ENCODE assay signal across 24 cellular contexts in genomic region chr5:73828465-73828864, GRCh38.
"Had no signal": no experiment of that assay in that cellular context is flagged by ENCODE, and none has a peak within 500 bp of the region (broad histone marks: within the 10 kb centered on the region; RNA-seq: fewer than 3 reads in every experiment).

No MANE protein-coding gene starts in this region.

- H3K36me3 ChIP-seq: gastrocnemius medialis, left lung, neural progenitor cell, prostate gland, right atrium auricular region, sigmoid colon, thyroid gland, uterus had no signal

- H3K4me3 Mint-ChIP-seq: naive thymus-derived CD4-positive, alpha-beta T cell; nephron; neural progenitor cell; stimulated activated effector memory CD8-positive, alpha-beta T cell treated with anti-CD3 and anti-CD28 coated beads, Interleukin-12 subunit alpha, Interleukin-12 subunit beta, amount 100 ng/mL, for 72 hours had no signal

- H3K4me2 ChIP-seq: neural progenitor cell had no signal

- H3K4me3 ChIP-seq: coronary artery, gastrocnemius medialis, left lung, neural progenitor cell, prostate gland, right atrium auricular region, sigmoid colon, stomach, thyroid gland, upper lobe of right lung, uterus had no signal

- H3K9ac ChIP-seq: neural progenitor cell had no signal

- H2AFZ ChIP-seq: neural progenitor cell had no signal

- H3K27ac Mint-ChIP-seq: nephron; neural progenitor cell; stimulated activated effector memory CD8-positive, alpha-beta T cell treated with anti-CD3 and anti-CD28 coated beads, Interleukin-12 subunit alpha, Interleukin-12 subunit beta, amount 100 ng/mL, for 72 hours had no signal

- H3K4me1 ChIP-seq: gastrocnemius medialis, neural progenitor cell, prostate gland, right atrium auricular region, upper lobe of right lung had no signal

- ATAC-seq: gastrocnemius medialis; left cardiac atrium; left lung; naive thymus-derived CD4-positive, alpha-beta T cell; stimulated activated effector memory CD8-positive, alpha-beta T cell treated with anti-CD3 and anti-CD28 coated beads, Interleukin-12 subunit alpha, Interleukin-12 subunit beta, amount 100 ng/mL, for 72 hours; upper lobe of right lung had no signal

- H3K36me3 Mint-ChIP-seq: naive thymus-derived CD4-positive, alpha-beta T cell; neural progenitor cell; stimulated activated effector memory CD8-positive, alpha-beta T cell treated with anti-CD3 and anti-CD28 coated beads, Interleukin-12 subunit alpha, Interleukin-12 subunit beta, amount 100 ng/mL, for 72 hours had no signal

- H3K9me3 ChIP-seq: gastrocnemius medialis, left lung, prostate gland, right atrium auricular region, sigmoid colon, stomach, thyroid gland, upper lobe of right lung, uterus had no signal

- FAIRE-seq: kidney had no signal

- H3K9me3 Mint-ChIP-seq: nephron; neural progenitor cell; stimulated activated effector memory CD8-positive, alpha-beta T cell treated with anti-CD3 and anti-CD28 coated beads, Interleukin-12 subunit alpha, Interleukin-12 subunit beta, amount 100 ng/mL, for 72 hours had no signal

- H3K4me1 Mint-ChIP-seq: naive thymus-derived CD4-positive, alpha-beta T cell; nephron; stimulated activated effector memory CD8-positive, alpha-beta T cell treated with anti-CD3 and anti-CD28 coated beads, Interleukin-12 subunit alpha, Interleukin-12 subunit beta, amount 100 ng/mL, for 72 hours had no signal

- H3K27me3 ChIP-seq: gastrocnemius medialis, left lung, neural progenitor cell, right atrium auricular region, sigmoid colon, stomach, thyroid gland, upper lobe of right lung, uterus had no signal

- DNase-seq: dermis blood vessel endothelial cell; effector memory CD4-positive, alpha-beta T cell; gastrocnemius medialis; head of caudate nucleus; kidney; left cardiac atrium; left lung; mesendoderm; midbrain; naive thymus-derived CD4-positive, alpha-beta T cell; sigmoid colon; stimulated activated CD4-positive, alpha-beta T cell treated with anti-CD3 and anti-CD28 coated beads, Interleukin-2, amount 100 ng/mL, for 24 hours; stimulated activated CD4-positive, alpha-beta T cell treated with anti-CD3 and anti-CD28 coated beads, Interleukin-4, amount 100 ng/mL, for 24 hours; stimulated activated naive CD4-positive, alpha-beta T cell treated with Interleukin-2 at 50 U/mL for 16 hours; stomach; thyroid gland; upper lobe of right lung; uterus had no signal

- H3K27ac ChIP-seq: coronary artery, gastrocnemius medialis, left lung, neural progenitor cell, prostate gland, right atrium auricular region, sigmoid colon, stomach, thyroid gland, upper lobe of right lung, uterus had no signal
